21 cellular contexts compared by ENCODE assay signal in genomic region chr6:46291880-46292279, GRCh38.
DNase-seq lines count a peak whose midpoint lies in the region; ATAC-seq and TF ChIP-seq lines count a peak whose summit lies in the region.
"Had no signal": no experiment of that assay in that cellular context is flagged by ENCODE, and none has a peak within 500 bp of the region (broad histone marks: within the 10 kb centered on the region; RNA-seq: fewer than 3 reads in every experiment).

No MANE protein-coding gene starts in this region.

- no peaks in the 10 kb centered on the region for H3K9me3 ChIP-seq in left ventricle myocardium inferior (replicated peaks)
- no peaks in the 10 kb centered on the region for H3K9me3 ChIP-seq in heart right ventricle
- no peaks in the 10 kb centered on the region for H3K9me3 ChIP-seq in OCI-LY3 (ENCODE audit: insufficient read depth, low read length)
- H3K9me3 ChIP-seq: BE2C, Caco-2 had no signal

- H3K27ac Mint-ChIP-seq in GM23338 (0 out of 2 replicates have a peak overlapping the region, but pooled peaks have one; percentile 35), nephron (peak overlapping the region; percentile 33 to 92 (median 76))
- H3K27ac Mint-ChIP-seq: CD8-positive, alpha-beta T cell; H9 had no signal

- DNase-seq in left ventricle myocardium inferior (no peak), heart right ventricle (no peak), GM23338 (ENCODE audit: low spot score) (no peak), NCI-H345 (lab: John Stamatoyannopoulos, UW) (no peak), DMS79 treated with DMSO at 0.1 percent for 48 hours (lab: John Stamatoyannopoulos, UW) (no peak)
- DNase-seq: ACHN; AML-193; BE2C; C1 segment of cervical spinal cord; Caco-2; CD8-positive, alpha-beta T cell; DMS153; EL; GDM1 had no signal

- H4K20me1 ChIP-seq in GM23338 (replicated peaks; ENCODE audit: insufficient read depth) (no peaks in the 10 kb centered on the region), OCI-LY3 (ENCODE audit: insufficient read depth, low read length) (no peaks in the 10 kb centered on the region)

- no peaks in the 10 kb centered on the region for H3K9me3 Mint-ChIP-seq in GM23338
- no peaks in the 10 kb centered on the region for H3K9me3 Mint-ChIP-seq in nephron
- H3K9me3 Mint-ChIP-seq: CD8-positive, alpha-beta T cell; H9 had no signal

- H3K4me3 Mint-ChIP-seq in GM23338: no peak overlapping the region
- no peak overlapping the region for H3K4me3 Mint-ChIP-seq in nephron
- H3K4me3 Mint-ChIP-seq: CD8-positive, alpha-beta T cell; H9 had no signal

- H3K4me3 ChIP-seq in left ventricle myocardium inferior: no peak overlapping the region
- H3K4me3 ChIP-seq in heart right ventricle: no peak overlapping the region
- H3K4me3 ChIP-seq in GM23338: no peak overlapping the region
- peak overlapping the region; percentile 29; the same call in 1 of the 2 replicates for H3K4me3 ChIP-seq in OCI-LY3 (ENCODE audit: low read length)
- H3K4me3 ChIP-seq: GM12878 had no signal

- H3F3A ChIP-seq in GM23338 (replicated peaks; ENCODE audit: low read depth): no peaks in the 10 kb centered on the region

- H3K4me1 ChIP-seq in left ventricle myocardium inferior (peaks cover 85% of the 10 kb centered on the region), heart right ventricle (peaks cover 7 to 74% (median 47%) of the 10 kb centered on the region in 9 donors), GM23338 (ENCODE audit: insufficient read depth) (no peaks in the 10 kb centered on the region), OCI-LY3 (ENCODE audit: low read length) (peaks cover 53% of the 10 kb centered on the region)
- H3K4me1 ChIP-seq: BE2C, Caco-2 had no signal

- H3K27ac ChIP-seq in left ventricle myocardium inferior (replicated peaks): peak overlapping the region; percentile 62
- peak overlapping the region in 1 of 10 donors; percentile 67 for H3K27ac ChIP-seq in heart right ventricle
- H3K27ac ChIP-seq in GM23338 (ENCODE audit: low read depth): no peak overlapping the region
- no peak overlapping the region for H3K27ac ChIP-seq in OCI-LY3 (ENCODE audit: low read length)
- H3K27ac ChIP-seq: 22Rv1 had no signal

- intact Hi-C loops in left ventricle myocardium inferior (cut with micrococcal nuclease): no loop called here
- intact Hi-C loops in heart right ventricle (cut with DNase I): no loop called here

- H3K79me2 ChIP-seq in GM23338 (replicated peaks; ENCODE audit: insufficient read depth) (no peaks in the 10 kb centered on the region), OCI-LY3 (ENCODE audit: low read length) (no peaks in the 10 kb centered on the region)

- TF ChIP-seq CTCF in left ventricle myocardium inferior (IDR thresholded peaks at IDR 0.05; ENCODE audit: borderline replicate concordance): no peak
- no peak for TF ChIP-seq CTCF in heart right ventricle (IDR thresholded peaks at IDR 0.05)
- TF ChIP-seq CTCF in GM23338 (conservative IDR thresholded peaks at IDR 0.05; ENCODE audit: low read depth in 2 of 2): no peak
- TF ChIP-seq CTCF in OCI-LY3 (IDR thresholded peaks at IDR 0.05; ENCODE audit: low read depth, low read length): no peak
- TF ChIP-seq CTCF in nephron (IDR thresholded peaks at IDR 0.05; ENCODE audit: unreplicated experiment in 3 of 3): no peak

- H3K36me3 ChIP-seq in left ventricle myocardium inferior: no peaks in the 10 kb centered on the region
- no peaks in the 10 kb centered on the region for H3K36me3 ChIP-seq in heart right ventricle
- no peaks in the 10 kb centered on the region for H3K36me3 ChIP-seq in GM23338 (ENCODE audit: insufficient read depth)
- H3K36me3 ChIP-seq in OCI-LY3 (replicated peaks; ENCODE audit: low read depth, low read length): no peaks in the 10 kb centered on the region
- H3K36me3 ChIP-seq: BE2C had no signal

- H3K27me3 ChIP-seq in left ventricle myocardium inferior (ENCODE audit: low read depth) (no peaks in the 10 kb centered on the region), heart right ventricle (no peaks in the 10 kb centered on the region), GM23338 (ENCODE audit: insufficient read depth) (no peaks in the 10 kb centered on the region), OCI-LY3 (ENCODE audit: low read depth, low read length) (peaks cover 29% of the 10 kb centered on the region)
- H3K27me3 ChIP-seq: BE2C had no signal

- H3K4me2 ChIP-seq in GM23338 (no peak overlapping the region), OCI-LY3 (ENCODE audit: low read length) (peak overlapping the region; percentile 66)

- ATAC-seq in heart right ventricle (no peak), GM23338 (no peak), GM18519 (IDR thresholded peaks at IDR 0.05; ENCODE audit: low FRiP score, unreplicated experiment) (no peak)
- ATAC-seq: CD8-positive, alpha-beta T cell; GM12878; HCT116 had no signal

- H3K27me3 Mint-ChIP-seq in GM23338 (ENCODE audit: insufficient read depth, low read depth, poor library complexity): peaks cover 4% of the 10 kb centered on the region
- H3K27me3 Mint-ChIP-seq in nephron (ENCODE audit: low read depth): no peaks in the 10 kb centered on the region

- H3K9ac ChIP-seq in OCI-LY3 (ENCODE audit: low read length): no peak overlapping the region

- 92 to 94% methylated on average over 2 of the region's 2 CpGs for WGBS in heart right ventricle, 2 donors

- H3K4me1 Mint-ChIP-seq in GM23338: peaks cover 18% of the 10 kb centered on the region; the same call in 2 of the 3 replicates
- H3K4me1 Mint-ChIP-seq in nephron: peaks cover 59% of the 10 kb centered on the region

- H3K36me3 Mint-ChIP-seq in GM23338 (ENCODE audit: low read depth): no peaks in the 10 kb centered on the region; the same call in 2 of the 3 replicates
- no peaks in the 10 kb centered on the region for H3K36me3 Mint-ChIP-seq in nephron (ENCODE audit: low read depth)
- H3K36me3 Mint-ChIP-seq: CD8-positive, alpha-beta T cell had no signal

- H2AFZ ChIP-seq in GM23338 (no peak overlapping the region), OCI-LY3 (ENCODE audit: low read depth, low read length) (no peak overlapping the region)

- 0 out of 2 replicates have a peak, but pooled peaks cover 2% of the 10 kb centered on the region for H3K9me2 ChIP-seq in GM23338 (ENCODE audit: insufficient read depth)

TF ChIP-seq in GM23338, 12 proteins besides CTCF, POLR2A, EP300 and RAD21 (continues in another document):
- TF ChIP-seq CREB1 (CRISPR knock-in tag; IDR thresholded peaks at IDR 0.05; ENCODE audit: low read depth) (no peak), STAT1 (IDR thresholded peaks at IDR 0.05; ENCODE audit: unreplicated experiment) (no peak), ZNF462 (CRISPR knock-in tag; IDR thresholded peaks at IDR 0.05) (no peak), POLR2AphosphoS5 (IDR thresholded peaks at IDR 0.05; ENCODE audit: low read depth) (no peak), NANOG (IDR thresholded peaks at IDR 0.05; ENCODE audit: borderline replicate concordance) (no peak)
